ENCODE assay signal across 10 cellular contexts in the genomic region with DNA sequence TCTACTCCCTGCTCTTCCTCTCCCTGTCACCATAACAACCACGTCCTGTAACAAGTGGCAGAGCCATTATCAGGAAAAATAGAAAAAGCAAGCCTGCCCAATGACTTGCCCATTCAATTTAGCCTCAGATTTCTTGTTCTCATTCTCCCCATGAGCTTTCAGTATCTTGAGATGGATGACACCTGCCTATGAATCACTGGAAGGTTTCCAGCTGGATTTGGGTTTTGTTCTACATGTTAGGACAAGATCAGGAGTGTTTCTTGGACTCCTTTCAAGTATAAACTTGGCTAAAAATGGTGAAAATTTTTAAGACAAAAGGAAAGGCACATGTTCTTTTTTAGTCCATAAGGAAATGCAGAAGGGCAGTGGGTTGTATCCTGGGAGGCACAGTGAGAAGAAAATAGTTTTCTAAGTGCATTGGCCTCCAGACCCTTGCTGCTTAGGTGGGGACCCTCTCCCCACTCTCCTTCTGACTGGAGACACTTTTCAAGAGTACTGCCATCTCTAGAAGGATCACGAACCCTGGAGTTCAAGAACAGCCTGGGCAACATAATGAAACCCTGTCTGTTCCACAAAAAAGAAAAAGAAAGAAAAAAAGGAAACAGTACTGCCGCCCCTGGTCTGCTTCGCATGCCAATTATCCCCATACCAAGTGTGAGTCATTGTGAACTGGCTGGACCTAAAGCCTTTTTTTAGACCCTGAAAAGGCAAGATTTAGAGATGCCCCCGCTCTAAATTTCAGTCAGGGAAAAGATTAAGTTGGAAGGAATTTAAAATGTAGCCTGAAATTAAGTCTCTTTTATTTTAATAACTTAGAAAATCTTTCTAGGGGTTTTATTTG. TPM values are rescaled to one million over a fixed set of nuclear protein-coding genes. Genes with fewer than 3 reads are reported as not detected.
DNase-seq lines count a peak whose midpoint lies in the region; ATAC-seq, FAIRE-seq and TF ChIP-seq lines count a peak whose summit lies in the region.
"Had no signal": no experiment of that assay in that cellular context is flagged by ENCODE, and none has a peak within 500 bp of the region (broad histone marks: within the 10 kb centered on the region; RNA-seq: fewer than 3 reads in every experiment).

No MANE protein-coding gene starts in this region.

- H3K4me2 ChIP-seq in K562 (ENCODE audit: insufficient read depth, low read length), result no peak overlapping the region

- H4K20me1 ChIP-seq in K562 (replicated peaks; ENCODE audit: control insufficient read depth, insufficient read depth, low read length), result no peaks in the 10 kb centered on the region

- H2AFZ ChIP-seq in K562 (ENCODE audit: low read depth, low read length), result no peak overlapping the region

- H3K4me3 ChIP-seq in K562, result no peak overlapping the region
- no peak overlapping the region for H3K4me3 ChIP-seq in mesodermal cell (ENCODE audit: extremely low read depth, insufficient read depth, low read length, poor library complexity, severe bottlenecking)
- H3K4me3 ChIP-seq in dorsolateral prefrontal cortex, result no peak overlapping the region
- no peak overlapping the region for H3K4me3 ChIP-seq in aorta (ENCODE audit: low read length in 2 of 2)

- no peaks in the 10 kb centered on the region for H3K79me2 ChIP-seq in K562 (ENCODE audit: control insufficient read depth, insufficient read depth, low read length)

- POLR2A ChIA-PET in K562 (lab: Yijun Ruan, JAX), result no interaction called here

- no peaks in the 10 kb centered on the region for H3K36me3 ChIP-seq in K562 (ENCODE audit: control insufficient read depth, insufficient read depth, low read length)
- no peaks in the 10 kb centered on the region for H3K36me3 ChIP-seq in mesodermal cell (ENCODE audit: control insufficient read depth, insufficient read depth, low read length)
- no peaks in the 10 kb centered on the region for H3K36me3 ChIP-seq in aorta (ENCODE audit: control insufficient read depth in 1 of 2, insufficient read depth in 2 of 2, low read length in 1 of 2)

- no peaks in the 10 kb centered on the region for H3K9me1 ChIP-seq in K562 (ENCODE audit: control insufficient read depth, insufficient read depth, low read length)

- WGBS in K562 (ENCODE audit: insufficient coverage, low coverage, missing lambda C conversion rate), result 4% methylated on average over 5 of the region's 5 CpGs
- 52 to 82% methylated on average over 1 to 3 of the region's 5 CpGs for WGBS in mesodermal cell (ENCODE audit: insufficient coverage in 2 of 2), 2 experiments
- WGBS in aorta, 2 donors, result 14 to 17% methylated on average over 5 of the region's 5 CpGs

- no peak for TF ChIP-seq EP300 in K562 (IDR thresholded peaks at IDR 0.05; ENCODE audit: low read length)

- no peak for TF ChIP-seq POLR2A in K562 (conservative IDR thresholded peaks at IDR 0.05)

- H3K27ac ChIP-seq in K562 (ENCODE audit: extremely low read depth, low read depth, low read length), result no peak overlapping the region
- H3K27ac ChIP-seq in mesodermal cell (ENCODE audit: low read depth, low read length, severe bottlenecking), result peak overlapping the region; percentile 82
- H3K27ac ChIP-seq in dorsolateral prefrontal cortex, result no peak overlapping the region
- H3K27ac ChIP-seq in aorta (ENCODE audit: low read depth in 1 of 2, low read length in 2 of 2), result peak overlapping the region in 1 of 2 donors; percentile 90

- ATAC-seq in K562 (no peak), HG03439 (IDR thresholded peaks at IDR 0.05; ENCODE audit: unreplicated experiment) (no peak), aorta (ENCODE audit: low FRiP score) (no peak)

- H3K9me3 ChIP-seq in K562 (replicated peaks; ENCODE audit: control insufficient read depth, insufficient read depth, low read depth, low read length) (no peaks in the 10 kb centered on the region), mesodermal cell (ENCODE audit: control insufficient read depth, low read length) (peaks cover 10% of the 10 kb centered on the region), aorta (ENCODE audit: control insufficient read depth, low read length) (no peaks in the 10 kb centered on the region)

- in situ Hi-C loops in K562 (cut with MboI), result loop anchor here (5.0 kb wide), 1 partner anchor 52 kb away; no protein-coding TSS in a partner anchor

- H3K27me3 ChIP-seq in K562 (ENCODE audit: control insufficient read depth in 2 of 2, insufficient read depth in 2 of 2, low read length in 2 of 2) (no peaks in the 10 kb centered on the region), dorsolateral prefrontal cortex (no peaks in the 10 kb centered on the region), aorta (ENCODE audit: control insufficient read depth in 1 of 2, insufficient read depth in 2 of 2, low read length in 1 of 2) (no peaks in the 10 kb centered on the region)

- TF ChIP-seq RAD21 in K562 (CRISPR knock-in tag; conservative IDR thresholded peaks at IDR 0.05 in 1 of 2, IDR thresholded peaks at IDR 0.05 in 1 of 2), result no peak

- TF ChIP-seq CTCF in K562 (IDR thresholded peaks at IDR 0.05 in 2 of 3, conservative IDR thresholded peaks at IDR 0.05 in 1 of 3; ENCODE audit: insufficient read depth in 2 of 3, low read depth in 1 of 3, low read length in 3 of 3), result no peak
- TF ChIP-seq CTCF in GM20000 (IDR thresholded peaks at IDR 0.05; ENCODE audit: extremely low read depth, missing control alignments), result no peak
- TF ChIP-seq CTCF in dorsolateral prefrontal cortex (IDR thresholded peaks at IDR 0.05 in 54 of 56, conservative IDR thresholded peaks at IDR 0.05 in 2 of 56; ENCODE audit: low read depth in 1 of 56, partially characterized antibody in 56 of 56), result no peak

- H3K9ac ChIP-seq in K562 (ENCODE audit: insufficient read depth in 1 of 2, low read depth in 2 of 2, low read length in 2 of 2), result no peak overlapping the region

- CTCF ChIA-PET in K562 (lab: Yijun Ruan, JAX; ENCODE audit: low intra/inter-chr PET ratio), result no interaction called here

- no peaks in the 10 kb centered on the region for H3K4me1 ChIP-seq in K562 (replicated peaks in 1 of 2; ENCODE audit: control insufficient read depth in 2 of 2, insufficient read depth in 2 of 2, low read length in 2 of 2)
- H3K4me1 ChIP-seq in mesodermal cell (ENCODE audit: control insufficient read depth, insufficient read depth, low read length, poor library complexity, severe bottlenecking), result peaks cover 20% of the 10 kb centered on the region
- H3K4me1 ChIP-seq in aorta (ENCODE audit: control insufficient read depth in 1 of 2, insufficient read depth in 2 of 2, low read length in 2 of 2), result peaks cover 3 to 4% of the 10 kb centered on the region in 2 donors

- intact Hi-C loops in K562 (cut with micrococcal nuclease), result no loop called here
- intact Hi-C loops in dorsolateral prefrontal cortex (cut with DNase I), result no loop called here
- intact Hi-C loops in aorta (cut with DNase I), result no loop called here

- peak; percentile 99 for DNase-seq in DMS79 treated with DMSO at 0.1 percent for 48 hours (lab: John Stamatoyannopoulos, UW)
- DNase-seq in MV-4-11 (lab: John Stamatoyannopoulos, UW), result peak; percentile 35
- no peak for DNase-seq in K562 (ENCODE audit: extremely low read depth in 1 of 4, low spot score in 3 of 4)
- DNase-seq in GM20000 (ENCODE audit: low spot score), result no peak
- no peak for DNase-seq in dorsolateral prefrontal cortex
- DNase-seq in aorta, result no peak
- DNase-seq: activated B cell treated with CpG ODN at 0.5 μM for 24 hours, NCI-H748 treated with DMSO at 0.1 percent for 48 hours had no signal

- no peak for FAIRE-seq in K562 (lab: Jason Lieb, UNC)

- no TSS peak for BruUV-seq in K562 (replicated peaks; lab: Mats Ljungman, UMichigan)

TF ChIP-seq in K562, 482 proteins besides CTCF, POLR2A, EP300 and RAD21:
- peak; percentile 31 for TF ChIP-seq RFX1 (IDR thresholded peaks at IDR 0.05)
- no peak for TF ChIP-seq SMARCA5 (IDR thresholded peaks at IDR 0.05)

RNA-seq across cellular contexts. Expression of a gene that starts 51.0 kb away (rescaled TPM):
- not detected in 2 replicates for total RNA-seq in K562 (2011; cell fraction: chromatin; rRNA removed; ENCODE audit: low replicate concordance)
- total RNA-seq in K562 (2011; cell fraction: nucleolus; rRNA removed), result not detected in 2 replicates
- not detected in 2 replicates for total RNA-seq in K562 (2011; cell fraction: nucleoplasm; rRNA removed)
- total RNA-seq in K562 (2014; rRNA removed), result not detected in 2 replicates
- not detected in 2 replicates for total RNA-seq in K562 (2014; rRNA removed; fragmentation: Illumina TruSeq; extraction: Trizol)
- not detected in 2 replicates for total RNA-seq in K562 (2015; rRNA removed; fragmentation: Illumina TruSeq; extraction: Trizol)
- total RNA-seq in K562 (2021), result not detected in 2 replicates
- not detected in 2 replicates for polyA plus RNA-seq in K562 (2011; rRNA removed)
- polyA plus RNA-seq in K562 (2011; cell fraction: cytosol; rRNA removed), result not detected in 2 replicates
- not detected in 2 replicates for polyA plus RNA-seq in K562 (2011; cell fraction: nucleus; rRNA removed)
- polyA plus RNA-seq in K562 (2012), result not detected in 2 replicates
- not detected in 2 replicates for polyA plus RNA-seq in K562 (2014; fragmentation: Illumina TruSeq; extraction: Trizol)
- polyA plus RNA-seq in K562 (2014; fragmentation: Nextera tagmentation; extraction: Ambion mirVana), result not detected
- not detected in 2 replicates for polyA plus RNA-seq in K562 (2014; rRNA removed)
- not detected in 2 replicates for polyA minus RNA-seq in K562 (2011; rRNA and poly(A)+ RNA removed)
- not detected in 2 replicates for polyA minus RNA-seq in K562 (2011; cell fraction: cytosol; rRNA and poly(A)+ RNA removed)
- not detected in 2 replicates for polyA minus RNA-seq in K562 (2011; cell fraction: nucleus; rRNA and poly(A)+ RNA removed)
- polyA plus RNA-seq in mesodermal cell (2013, experiment 1 of 2), result not detected
- polyA plus RNA-seq in mesodermal cell (2013, experiment 2 of 2), result not detected
- total RNA-seq in dorsolateral prefrontal cortex, result 1 to 10 TPM in 3 of 120 experiments, under 1 TPM in 1, not detected in 116; 0.41 to 2.2 (median 1.6) TPM
- total RNA-seq in aorta, result not detected
- not detected for polyA plus RNA-seq in aorta
- total RNA-seq: activated B cell treated with CpG ODN at 0.5 μM for 24 hours had no signal

Comparison
In these comparisons a context has a peak if more than half of its experiments do, and no peak if none do; other contexts are left out.
1. DNase-seq: peak in DMS79 treated with DMSO at 0.1 percent for 48 hours (single experiment) and MV-4-11 (single experiment); none in K562 (0 of 4), GM20000 (single experiment), dorsolateral prefrontal cortex (0 of 10) and aorta (0 of 2).